ENCODE assay signal across 8 cellular contexts in genomic region chr6:85923013-85923430, GRCh38.
DNase-seq lines count a peak whose midpoint lies in the region; ATAC-seq, FAIRE-seq and TF ChIP-seq lines count a peak whose summit lies in the region.

No MANE protein-coding gene starts in this region.

- no peak for TF ChIP-seq EP300 in HepG2 (IDR thresholded peaks at IDR 0.05; ENCODE audit: low read depth in 2 of 2, low read length in 2 of 2)
- no peak for TF ChIP-seq EP300 in HepG2 (CRISPR knock-in tag; IDR thresholded peaks at IDR 0.05; ENCODE audit: borderline replicate concordance)

- no peaks in the 10 kb centered on the region for H4K20me1 ChIP-seq in HepG2 (ENCODE audit: insufficient read depth, low read length)

- FAIRE-seq in HepG2 (lab: Jason Lieb, UNC) = peak; percentile 67

- in situ Hi-C loops in HepG2 (cut with HindIII; ENCODE audit: extremely low pct_ligation_motif_present, low pct_unique_long_range_greater_than_20kb) = no loop called here

- no TSS peak for BruUV-seq in HepG2 (replicated peaks; lab: Mats Ljungman, UMichigan)

- H3K4me1 ChIP-seq in HepG2 (ENCODE audit: insufficient read depth, low read length) = no peaks in the 10 kb centered on the region

- H3K4me3 ChIP-seq in cardiac fibroblast (replicated peaks in 1 of 2; ENCODE audit: low read depth in 2 of 2, low read length in 2 of 2) = no peak overlapping the region
- no peak overlapping the region for H3K4me3 ChIP-seq in HepG2 (replicated peaks in 1 of 3; ENCODE audit: insufficient read depth in 1 of 3, low read depth in 2 of 3, low read length in 3 of 3)

- ATAC-seq in Right ventricle myocardium inferior = peak; percentile 23
- peak; percentile 95 for ATAC-seq in GM21619 (IDR thresholded peaks at IDR 0.05; ENCODE audit: unreplicated experiment)
- ATAC-seq in HepG2 = peak; percentile 94
- ATAC-seq in sciatic nerve = no peak

- peak; percentile 60 for TF ChIP-seq RAD21 in HepG2 (CRISPR knock-in tag; IDR thresholded peaks at IDR 0.05)

- CTCF ChIA-PET in HepG2 (lab: Yijun Ruan, JAX; ENCODE audit: low intra/inter-chr PET ratio, low total read pairs) = interaction anchor here (0.8 to 1.8 kb wide), 3 partner anchors 252 to 934 kb away, joined by 4 to 14 read pairs (median 8); no protein-coding TSS in a partner anchor

- H3K9me3 ChIP-seq in HepG2 (ENCODE audit: low read length) = no peaks in the 10 kb centered on the region

- no peak overlapping the region for H3K9ac ChIP-seq in HepG2 (ENCODE audit: insufficient read depth, low read depth, low read length)

- POLR2A ChIA-PET in HepG2 (lab: Yijun Ruan, JAX) = no interaction called here

- 0% methylated on average over 2 of the region's 2 CpGs for WGBS in HepG2 (ENCODE audit: low lambda C conversion rate)

- intact Hi-C loops in Right ventricle myocardium inferior (cut with DNase I) (loop anchor here (10.0 kb wide), 2 partner anchors 252 to 932 kb away; no protein-coding TSS in a partner anchor), cardiac septum (cut with DNase I) (no loop called here), HepG2 (cut with micrococcal nuclease; ENCODE audit: unreplicated experiment) (loop anchor here (1.0 kb wide), 2 partner anchors 252 to 269 kb away; no protein-coding TSS in a partner anchor), sciatic nerve (cut with DNase I) (no loop called here)

- DNase-seq in Right ventricle myocardium inferior (ENCODE audit: missing footprints) = no peak
- no peak for DNase-seq in cardiac septum (ENCODE audit: low spot score)
- DNase-seq in HPDE6-E6E7 (ENCODE audit: extremely low spot score) = peak; percentile 35
- DNase-seq in NOMO-1 treated with DMSO at 0.1 percent for 48 hours (lab: John Stamatoyannopoulos, UW; ENCODE audit: unreplicated experiment) = peak; percentile 43
- peak; percentile 51 to 76 for DNase-seq in cardiac fibroblast (ENCODE audit: low read depth in 2 of 2)
- DNase-seq in HepG2 (ENCODE audit: low spot score) = peak; percentile 41
- no peak for DNase-seq in sciatic nerve (ENCODE audit: low spot score)

- H3K79me2 ChIP-seq in HepG2 (ENCODE audit: insufficient read depth, low read length) = no peaks in the 10 kb centered on the region

- H3K36me3 ChIP-seq in HepG2 (replicated peaks in 1 of 2; ENCODE audit: control insufficient read depth in 1 of 2, insufficient read depth in 2 of 2, low read length in 2 of 2) = no peaks in the 10 kb centered on the region

- no peak overlapping the region for H3K4me2 ChIP-seq in HepG2 (ENCODE audit: low read depth, low read length)

- H2AFZ ChIP-seq in HepG2 (ENCODE audit: low read length) = no peak overlapping the region

- no peak overlapping the region for H3K27ac ChIP-seq in HepG2 (ENCODE audit: extremely low read length, insufficient read depth, low read length)

- no peaks in the 10 kb centered on the region for H3K27me3 ChIP-seq in HepG2 (ENCODE audit: control insufficient read depth in 1 of 2, insufficient read depth in 2 of 2, low read length in 2 of 2)

- TF ChIP-seq CTCF in cardiac fibroblast (IDR thresholded peaks at IDR 0.05; ENCODE audit: low read depth, low read length) (peak; percentile 70), HepG2 (CRISPR knock-in tag; IDR thresholded peaks at IDR 0.05) (peak; percentile 83)

- no peak for TF ChIP-seq POLR2A in HepG2 (IDR thresholded peaks at IDR 0.05; ENCODE audit: insufficient read depth in 1 of 2, low read depth in 2 of 2, low read length in 2 of 2)

TF ChIP-seq in HepG2, 621 proteins besides CTCF, POLR2A, EP300 and RAD21:
- peak; percentile 73 for TF ChIP-seq SMC3 (IDR thresholded peaks at IDR 0.05; ENCODE audit: low read length)
- peak; percentile 94 for TF ChIP-seq STAG1 (CRISPR knock-in tag; IDR thresholded peaks at IDR 0.05)
- TF ChIP-seq MIXL1 (CRISPR knock-in tag; IDR thresholded peaks at IDR 0.05) = peak; percentile 64; the same call in 1 of the 2 replicates
- TF ChIP-seq POGK (CRISPR knock-in tag; conservative IDR thresholded peaks at IDR 0.05) = no peak
- TF ChIP-seq UBTF (CRISPR knock-in tag; IDR thresholded peaks at IDR 0.05) = no peak
- TF ChIP-seq TFAP4 (IDR thresholded peaks at IDR 0.05; ENCODE audit: borderline replicate concordance, low read depth) = peak; percentile 71
- TF ChIP-seq ELF3 (CRISPR knock-in tag; IDR thresholded peaks at IDR 0.05) = peak; percentile 35; the same call in 1 of the 2 replicates

Comparison
In these comparisons a context has a peak if more than half of its experiments do, and no peak if none do; other contexts are left out.
1. intact Hi-C loops: an anchor here in Right ventricle myocardium inferior (10.0 kb wide) and HepG2 (1.0 kb wide); none called in cardiac septum and sciatic nerve.
2. DNase-seq: peak in HPDE6-E6E7 (single experiment), NOMO-1 treated with DMSO at 0.1 percent for 48 hours (single experiment), cardiac fibroblast (2 of 2) and HepG2 (single experiment); none in Right ventricle myocardium inferior (single experiment), cardiac septum (single experiment) and sciatic nerve (single experiment).